Comparison of ENCODE assay signal across 8 cellular contexts in genomic region chr7:35800718-35801391, GRCh38. TPM values are rescaled to one million over a fixed set of nuclear protein-coding genes. Genes with fewer than 3 reads are reported as not detected.
A peak's percentile ranks its signal among the peaks of the same experiment; 100 is the strongest.
DNase-seq lines count a peak whose midpoint lies in the region; ATAC-seq, FAIRE-seq and TF ChIP-seq lines count a peak whose summit lies in the region.

Gene SEPTIN7 (plus strand): TSS chr7:35801057. CDS start chr7:35801210, 153 bp downstream.

- no peaks in the 10 kb centered on the region for H3K9me3 Mint-ChIP-seq in chondrocyte (ENCODE audit: low read depth)

- H3K4me1 ChIP-seq in kidney (ENCODE audit: control insufficient read depth in 1 of 2, insufficient read depth in 1 of 2, low read depth in 1 of 2, low read length in 2 of 2): peaks cover 7 to 13% of the 10 kb centered on the region in 2 donors

- H3K36me3 Mint-ChIP-seq in chondrocyte (ENCODE audit: low read depth): no peaks in the 10 kb centered on the region

- H3K4me1 Mint-ChIP-seq in chondrocyte (ENCODE audit: low read depth): peaks cover 39% of the 10 kb centered on the region

- no peaks in the 10 kb centered on the region for H3K36me3 ChIP-seq in kidney (ENCODE audit: control insufficient read depth in 1 of 2, insufficient read depth in 2 of 2, low read length in 2 of 2)

- TF ChIP-seq CTCF in chondrocyte (IDR thresholded peaks at IDR 0.05) (no peak), kidney (IDR thresholded peaks at IDR 0.05; ENCODE audit: borderline replicate concordance, extremely low read depth, insufficient read depth) (no peak)

- peak; percentile 86 for FAIRE-seq in kidney (lab: Jason Lieb, UNC)

- H3K9ac ChIP-seq in kidney (ENCODE audit: low read length in 2 of 2): peak within 1 kb of the TSS; percentile 81 to 85

- H3K4me3 Mint-ChIP-seq in chondrocyte (ENCODE audit: unreplicated experiment): peak within 1 kb of the TSS; percentile 98

- peak within 1 kb of the TSS; percentile 85 to 89 for H3K4me3 ChIP-seq in kidney (ENCODE audit: low read length in 2 of 2)

- peak within 1 kb of the TSS; percentile 99 for H3K27ac ChIP-seq in kidney (ENCODE audit: low read depth in 2 of 2, low read length in 2 of 2)

- ATAC-seq in HG03439 (IDR thresholded peaks at IDR 0.05; ENCODE audit: unreplicated experiment): peak; percentile 83

- peak; percentile 90 for TF ChIP-seq POLR2A in GM19193 (IDR thresholded peaks at IDR 0.05; ENCODE audit: extremely low read depth, insufficient read depth, insufficient read length)

- peak; percentile 93 to 94 for DNase-seq in AML-193 (lab: John Stamatoyannopoulos, UW)
- peak; percentile 96 for DNase-seq in NCI-H510A treated with DMSO at 0.1 percent for 48 hours (lab: John Stamatoyannopoulos, UW)
- peak; percentile 95 for DNase-seq in activated CD4-positive, alpha-beta T cell treated with anti-CD3 and anti-CD28 coated beads for 24 hours (ENCODE audit: low read depth in 2 of 2)
- peak; percentile 99 for DNase-seq in chondrocyte (ENCODE audit: low spot score)
- DNase-seq in kidney: peak; percentile 100
- DNase-seq in stimulated activated CD4-positive, alpha-beta T cell treated with anti-CD3 and anti-CD28 coated beads, Interleukin-15, amount 100 ng/mL, for 24 hours: peak; percentile 99

- no peaks in the 10 kb centered on the region for H3K9me3 ChIP-seq in kidney (ENCODE audit: control insufficient read depth in 1 of 2, low read length in 2 of 2)

- peak within 1 kb of the TSS; percentile 97 for H3K27ac Mint-ChIP-seq in chondrocyte (ENCODE audit: unreplicated experiment)

- intact Hi-C loops in kidney (cut with DNase I): no loop called here

- H3K27me3 Mint-ChIP-seq in chondrocyte (ENCODE audit: low read depth): no peaks in the 10 kb centered on the region

RNA-seq across cellular contexts. Expression of gene SEPTIN7, which starts in this region (rescaled TPM):
- total RNA-seq in chondrocyte: 380 to 386 TPM (median 383 TPM) in 3 replicates
- 189 TPM for total RNA-seq in kidney
- polyA plus RNA-seq in kidney (ENCODE audit: insufficient read depth, low read depth, low replicate concordance): 125 TPM

Comparison
In these comparisons a context has a peak if more than half of its experiments do, and no peak if none do; other contexts are left out.
1. Peak in every context shown above with its lines: DNase-seq, ATAC-seq, H3K4me3 ChIP-seq and H3K27ac ChIP-seq.